Comparison of ENCODE assay signal across 16 cellular contexts in the genomic region with DNA sequence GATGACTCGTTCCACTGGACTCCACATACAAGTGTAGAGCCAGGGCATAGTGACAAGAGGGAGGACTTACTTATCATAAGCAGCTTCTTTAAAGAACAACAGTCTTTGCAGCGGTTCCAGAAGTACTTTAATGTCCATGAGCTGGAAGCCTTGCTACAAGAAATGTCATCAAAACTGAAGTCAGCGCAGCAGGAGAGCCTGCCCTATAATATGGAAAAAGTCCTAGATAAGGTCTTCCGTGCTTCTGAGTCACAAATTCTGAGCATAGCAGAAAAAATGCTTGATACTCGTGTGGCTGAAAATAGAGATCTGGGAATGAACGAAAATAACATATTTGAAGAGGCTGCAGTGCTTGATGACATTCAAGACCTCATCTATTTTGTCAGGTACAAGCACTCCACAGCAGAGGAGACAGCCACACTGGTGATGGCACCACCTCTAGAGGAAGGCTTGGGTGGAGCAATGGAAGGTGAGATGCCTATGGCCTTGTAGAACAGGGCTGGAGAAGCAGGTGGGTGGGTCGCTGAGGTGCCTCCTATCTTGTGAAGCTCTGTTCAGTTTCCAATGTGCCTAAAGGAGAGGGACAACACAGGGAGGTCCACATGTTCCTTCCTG.
"Had no signal": no experiment of that assay in that cellular context is flagged by ENCODE, and none has a peak within 500 bp of the region (broad histone marks: within the 10 kb centered on the region; RNA-seq: fewer than 3 reads in every experiment).

No MANE protein-coding gene starts in this region.

- H3K4me1 ChIP-seq: neural progenitor cell had no signal

- ATAC-seq: activated T-cell treated with anti-CD3 and anti-CD28 coated beads, Interleukin-2, amount 50 U/mL, for 4 hours; sciatic nerve; WTC11 had no signal

- H3K4me1 Mint-ChIP-seq: neural progenitor cell, WTC11 had no signal

- H3K9me3 ChIP-seq: ascending aorta, ovary, thoracic aorta had no signal

- H3K9ac ChIP-seq: neural progenitor cell had no signal

- DNase-seq: activated CD4-positive, alpha-beta memory T cell treated with anti-CD3 and anti-CD28 coated beads, Interleukin-2, amount 10 ng/mL, durations not matched to agents 7 days and 5 days; activated CD4-positive, alpha-beta T cell treated with anti-CD3 and anti-CD28 coated beads for 4 hours; activated effector memory CD4-positive, alpha-beta T cell treated with anti-CD3 and anti-CD28 coated beads, Interleukin-2, amount 50 U/mL, for 16 hours; activated T-cell treated with anti-CD3 and anti-CD28 coated beads, Interleukin-2, amount 50 U/mL, for 4 hours; effector CD8-positive, alpha-beta T cell; foreskin melanocyte; ovary; stimulated activated CD4-positive, alpha-beta T cell treated with anti-CD3 and anti-CD28 coated beads, Interleukin-1b, Interleukin-23, amount 100 ng/mL, for 48 hours; T-helper 2 cell had no signal

- H3K27ac Mint-ChIP-seq: activated CD4-positive, alpha-beta memory T cell treated with anti-CD3 and anti-CD28 coated beads, Interleukin-2, amount 10 ng/mL, durations not matched to agents 7 days and 5 days; neural progenitor cell; WTC11 had no signal

- H3K27ac ChIP-seq: neural progenitor cell, ovary had no signal

- H3K36me3 ChIP-seq: ovary had no signal

- H3K4me3 Mint-ChIP-seq: activated CD4-positive, alpha-beta memory T cell treated with anti-CD3 and anti-CD28 coated beads, Interleukin-2, amount 10 ng/mL, durations not matched to agents 7 days and 5 days; activated naive CD4-positive, alpha-beta T cell treated with anti-CD3 and anti-CD28 coated beads, Interleukin-2, amount 50 U/mL, for 24 hours; activated T-cell treated with anti-CD3 and anti-CD28 coated beads, Interleukin-2, amount 50 U/mL, for 4 hours; neural progenitor cell; WTC11 had no signal

- H3K4me3 ChIP-seq: ascending aorta, lung, neural progenitor cell, ovary, thoracic aorta had no signal

- H3K27me3 Mint-ChIP-seq: activated CD4-positive, alpha-beta memory T cell treated with anti-CD3 and anti-CD28 coated beads, Interleukin-2, amount 10 ng/mL, durations not matched to agents 7 days and 5 days; activated naive CD4-positive, alpha-beta T cell treated with anti-CD3 and anti-CD28 coated beads, Interleukin-2, amount 50 U/mL, for 24 hours had no signal

- H3K9me3 Mint-ChIP-seq: activated CD4-positive, alpha-beta memory T cell treated with anti-CD3 and anti-CD28 coated beads, Interleukin-2, amount 10 ng/mL, durations not matched to agents 7 days and 5 days; activated naive CD4-positive, alpha-beta T cell treated with anti-CD3 and anti-CD28 coated beads, Interleukin-2, amount 50 U/mL, for 24 hours; activated T-cell treated with anti-CD3 and anti-CD28 coated beads, Interleukin-2, amount 50 U/mL, for 4 hours; neural progenitor cell; WTC11 had no signal

- H3K27me3 ChIP-seq: ascending aorta, neural progenitor cell, ovary had no signal
